In the genomic region with DNA sequence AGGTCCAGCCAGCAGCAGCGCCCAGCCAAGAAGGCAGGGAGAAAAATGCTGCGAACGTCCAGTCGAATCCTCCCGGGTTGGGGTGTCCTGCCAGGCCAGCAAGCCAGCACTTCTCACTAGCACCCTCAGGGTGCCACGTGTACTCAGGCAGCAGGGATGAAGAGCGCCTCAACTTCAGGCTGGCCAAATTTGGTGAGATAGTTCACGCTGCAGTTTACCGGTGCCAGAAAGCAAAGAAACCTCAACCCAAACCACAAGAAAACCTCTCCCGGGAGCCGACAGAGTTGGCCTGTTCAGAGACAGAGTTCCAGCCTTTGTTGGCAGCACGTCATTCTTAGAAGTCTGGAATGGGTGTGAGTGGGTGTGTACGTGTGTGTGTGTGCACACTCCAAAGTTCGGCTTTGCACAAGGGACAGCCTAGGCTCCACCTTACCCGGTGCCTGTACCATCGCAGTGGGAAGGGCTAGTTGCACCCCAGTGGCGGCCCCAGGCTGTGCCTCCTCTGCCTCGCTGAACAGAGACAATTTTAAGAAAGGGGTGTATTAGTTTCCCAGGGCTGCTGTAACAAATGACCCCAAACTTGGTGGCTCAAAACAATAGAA, we compare ENCODE assay signal across 9 cellular contexts. TPM values are rescaled to one million over a fixed set of nuclear protein-coding genes. Genes with fewer than 3 reads are reported as not detected.
DNase-seq lines count a peak whose midpoint lies in the region; ATAC-seq and TF ChIP-seq lines count a peak whose summit lies in the region.
"Had no signal": no experiment of that assay in that cellular context is flagged by ENCODE, and none has a peak within 500 bp of the region (broad histone marks: within the 10 kb centered on the region; RNA-seq: fewer than 3 reads in every experiment).

No MANE protein-coding gene starts in this region.

- intact Hi-C loops in ascending aorta (cut with DNase I) (loop anchor here (2.0 to 5.0 kb wide), 2 partner anchors 164 to 671 kb away; partner anchors contain the start of genes CDK17 and NEDD1), left colon (cut with DNase I, micrococcal nuclease) (no loop called here), testis (cut with DNase I; ENCODE audit: low total_unique reads) (no loop called here)

- no peak for TF ChIP-seq POLR2A in testis (IDR thresholded peaks at IDR 0.05)

- ATAC-seq in left colon: peak; percentile 78

- H3K36me3 ChIP-seq in ascending aorta (no peaks in the 10 kb centered on the region), testis (ENCODE audit: low read depth, missing control alignments) (no peaks in the 10 kb centered on the region)

- 60 to 70% methylated on average over 18 of the region's 18 CpGs for WGBS in testis, 2 donors

- H3K27me3 ChIP-seq in ascending aorta (no peaks in the 10 kb centered on the region), testis (no peaks in the 10 kb centered on the region)

- DNase-seq in activated CD8-positive, alpha-beta memory T cell treated with anti-CD3 and anti-CD28 coated beads, Interleukin-2, amount 50 U/mL, for 48 hours: peak; percentile 65
- no peak for DNase-seq in activated CD8-positive, alpha-beta memory T cell treated with anti-CD3 and anti-CD28 coated beads, Interleukin-2, amount 50 U/mL, for 4 hours
- peak in 1 of 2 donors; percentile 75 for DNase-seq in ascending aorta (ENCODE audit: low spot score in 2 of 2)
- DNase-seq in left colon: peak in 1 of 2 donors; percentile 69
- DNase-seq in testis: peak; percentile 29
- no peak for DNase-seq in activated gamma-delta T cell (lab: John Stamatoyannopoulos, UW)
- DNase-seq in ureter (ENCODE audit: low spot score): no peak
- DNase-seq in AML-193 (lab: John Stamatoyannopoulos, UW): no peak
- DNase-seq: activated effector memory CD4-positive, alpha-beta T cell treated with anti-CD3 and anti-CD28 coated beads, Interleukin-2, amount 50 U/mL, for 16 hours had no signal

- peaks cover 25 to 39% of the 10 kb centered on the region in 2 donors for H3K4me1 ChIP-seq in ascending aorta
- peaks cover 41% of the 10 kb centered on the region for H3K4me1 ChIP-seq in testis

- no peak for TF ChIP-seq CTCF in ascending aorta (IDR thresholded peaks at IDR 0.05)
- no peak for TF ChIP-seq CTCF in testis (IDR thresholded peaks at IDR 0.05)

- H3K9me3 ChIP-seq in ascending aorta (no peaks in the 10 kb centered on the region), testis (no peaks in the 10 kb centered on the region)

- H3K4me3 ChIP-seq in ascending aorta (peak overlapping the region in 1 of 2 donors; percentile 31), testis (no peak overlapping the region)

- peak overlapping the region; percentile 69 to 78 for H3K27ac ChIP-seq in ascending aorta
- H3K27ac ChIP-seq in testis: no peak overlapping the region

RNA-seq across cellular contexts. Expression of gene ELK3, which starts 42.1 kb away (rescaled TPM):
- total RNA-seq in ascending aorta (21.2 TPM), left colon (1 to 10 TPM; 7.7 to 9.2 TPM), testis (10 to 100 TPM; 11.3 to 15.4 TPM), ureter (41.7 TPM)
- 17.1 TPM for polyA plus RNA-seq in testis (ENCODE audit: insufficient read depth, low read depth, low replicate concordance)

Comparison
In these comparisons a context has a peak if more than half of its experiments do, and no peak if none do; other contexts are left out.
1. DNase-seq: peak in activated CD8-positive, alpha-beta memory T cell treated with anti-CD3 and anti-CD28 coated beads, Interleukin-2, amount 50 U/mL, for 48 hours (single experiment) and testis (single experiment); none in activated CD8-positive, alpha-beta memory T cell treated with anti-CD3 and anti-CD28 coated beads, Interleukin-2, amount 50 U/mL, for 4 hours (single experiment), activated gamma-delta T cell (single experiment), ureter (single experiment) and AML-193 (0 of 2).
2. H3K27ac ChIP-seq: peak in ascending aorta (2 of 2); none in testis (0 of 2).